ENCODE assay signal across 19 cellular contexts in the genomic region with DNA sequence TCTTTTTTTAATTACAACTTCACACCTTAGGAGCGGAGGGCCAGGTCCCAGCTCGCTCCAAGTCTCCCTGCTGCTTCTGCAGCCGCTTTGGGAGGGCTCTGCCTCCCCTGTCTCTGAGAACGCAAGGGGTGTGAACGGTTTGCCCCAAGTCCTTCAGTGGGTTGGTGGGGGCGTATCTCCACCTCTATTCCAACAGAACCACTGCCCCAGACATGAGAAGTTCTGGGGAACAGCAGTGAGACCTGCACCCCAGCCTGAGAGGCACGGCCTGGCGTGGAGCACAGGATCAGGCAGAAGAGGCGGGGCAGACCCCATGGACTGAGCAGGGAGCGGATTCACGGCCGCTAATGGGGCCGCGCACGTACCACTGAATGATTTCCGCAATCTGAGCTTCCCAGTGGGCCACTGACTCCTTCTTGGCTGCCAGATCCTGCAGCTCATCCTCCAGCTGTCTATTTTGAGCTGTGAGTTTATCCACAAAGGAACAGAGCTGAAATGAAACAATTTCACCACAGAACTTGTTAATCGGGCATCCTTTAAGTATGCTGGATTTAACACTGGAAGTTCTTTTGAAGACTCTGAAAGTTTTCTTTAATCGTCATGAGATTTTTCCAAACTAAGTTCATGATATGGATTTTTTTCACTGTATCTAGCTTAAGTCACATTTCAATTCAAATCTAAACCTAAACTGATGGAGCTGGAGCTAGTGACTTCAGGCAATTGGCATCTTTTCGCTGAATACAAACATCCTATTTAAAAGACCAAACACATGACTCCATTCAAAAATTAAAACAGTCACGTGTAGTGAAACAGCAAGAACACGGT.
"Had no signal": no experiment of that assay in that cellular context is flagged by ENCODE, and none has a peak within 500 bp of the region (broad histone marks: within the 10 kb centered on the region; RNA-seq: fewer than 3 reads in every experiment).

No MANE protein-coding gene starts in this region.

- H3K4me3 ChIP-seq: cardiac muscle cell, colonic mucosa, esophagus squamous epithelium, ovary, skin epidermis, thoracic aorta had no signal

- DNase-seq: activated CD4-positive, alpha-beta T cell treated with anti-CD3 and anti-CD28 coated beads for 1 hour; activated CD4-positive, alpha-beta T cell treated with anti-CD3 and anti-CD28 coated beads, Interleukin-2, amount 50 U/mL, for 4 hours; activated naive CD4-positive, alpha-beta T cell treated with anti-CD3 and anti-CD28 coated beads for 36 hours; activated naive CD8-positive, alpha-beta T cell treated with anti-CD3 and anti-CD28 coated beads, Interleukin-2, amount 50 U/mL, for 24 hours; colonic mucosa; effector CD4-positive, alpha-beta T cell; esophagus squamous epithelium; ovary; stimulated activated CD4-positive, alpha-beta T cell treated with anti-CD3 and anti-CD28 coated beads, Interleukin-4, amount 100 ng/mL, for 4 hours; stimulated activated CD8-positive, alpha-beta memory T cell treated with anti-CD3 and anti-CD28 coated beads, Interleukin-4, amount 100 ng/mL, for 48 hours; stimulated activated naive CD8-positive, alpha-beta T cell treated with anti-CD3 and anti-CD28 coated beads, Interleukin-15, Interleukin-2, amounts not matched to agents 100 U/mL and 50 U/mL, for 24 hours; T-helper 1 cell; T1000 had no signal

- H3K27ac Mint-ChIP-seq: activated naive CD4-positive, alpha-beta T cell treated with anti-CD3 and anti-CD28 coated beads for 36 hours; activated naive CD8-positive, alpha-beta T cell treated with anti-CD3 and anti-CD28 coated beads, Interleukin-2, amount 50 U/mL, for 24 hours; activated T-helper 2 cell treated with anti-CD3 and anti-CD28 coated beads, Interferon-gamma antibody, Interleukin-2, Interleukin-4, amounts not matched to agents 10 μg/mL and 5 μg/mL and 100 μg/mL, durations not matched to agents 14 hours and 24 hours and 36 hours had no signal

- H3K27me3 Mint-ChIP-seq: activated naive CD8-positive, alpha-beta T cell treated with anti-CD3 and anti-CD28 coated beads, Interleukin-2, amount 50 U/mL, for 24 hours had no signal

- H3K27me3 ChIP-seq: cardiac muscle cell, colonic mucosa, esophagus squamous epithelium, ovary had no signal

- H3K9me3 ChIP-seq: colonic mucosa, esophagus squamous epithelium, ovary, thoracic aorta had no signal

- H3K4me1 ChIP-seq: colonic mucosa, esophagus squamous epithelium had no signal

- H3K4me1 Mint-ChIP-seq: activated naive CD8-positive, alpha-beta T cell treated with anti-CD3 and anti-CD28 coated beads, Interleukin-2, amount 50 U/mL, for 24 hours; neural crest cell had no signal

- ATAC-seq: activated naive CD8-positive, alpha-beta T cell treated with anti-CD3 and anti-CD28 coated beads, Interleukin-2, amount 50 U/mL, for 24 hours; SK-N-SH treated with all-trans-retinoic acid at 6 μM for 48 hours; stimulated activated naive CD8-positive, alpha-beta T cell treated with anti-CD3 and anti-CD28 coated beads, Interleukin-15, Interleukin-2, amounts not matched to agents 100 U/mL and 50 U/mL, for 24 hours had no signal

- H3K36me3 ChIP-seq: ovary had no signal

- H3K4me3 Mint-ChIP-seq: activated naive CD4-positive, alpha-beta T cell treated with anti-CD3 and anti-CD28 coated beads for 36 hours; activated naive CD8-positive, alpha-beta T cell treated with anti-CD3 and anti-CD28 coated beads, Interleukin-2, amount 50 U/mL, for 24 hours; neural crest cell had no signal

- H3K27ac ChIP-seq: cardiac muscle cell, colonic mucosa, esophagus squamous epithelium, ovary, thoracic aorta had no signal

- H3K9me3 Mint-ChIP-seq: activated naive CD4-positive, alpha-beta T cell treated with anti-CD3 and anti-CD28 coated beads for 36 hours; activated naive CD8-positive, alpha-beta T cell treated with anti-CD3 and anti-CD28 coated beads, Interleukin-2, amount 50 U/mL, for 24 hours; activated T-helper 2 cell treated with anti-CD3 and anti-CD28 coated beads, Interferon-gamma antibody, Interleukin-2, Interleukin-4, amounts not matched to agents 10 μg/mL and 5 μg/mL and 100 μg/mL, durations not matched to agents 14 hours and 24 hours and 36 hours; neural crest cell had no signal
